ENCODE assay signal across 11 cellular contexts in genomic region chr17:65530985-65531507, GRCh38. TPM values are rescaled to one million over a fixed set of nuclear protein-coding genes. Genes with fewer than 3 reads are reported as not detected.
DNase-seq lines count a peak whose midpoint lies in the region; ATAC-seq and TF ChIP-seq lines count a peak whose summit lies in the region.
"Had no signal": no experiment of that assay in that cellular context is flagged by ENCODE, and none has a peak within 500 bp of the region (broad histone marks: within the 10 kb centered on the region; RNA-seq: fewer than 3 reads in every experiment).

No MANE protein-coding gene starts in this region.

- H4K8ac ChIP-seq in mesenchymal stem cell (ENCODE audit: low read length), result no peak overlapping the region

- H3K23ac ChIP-seq in mesenchymal stem cell (ENCODE audit: low read length in 2 of 2), result no peak overlapping the region

- H4K91ac ChIP-seq in mesenchymal stem cell (ENCODE audit: low read length), result no peak overlapping the region

- peak overlapping the region; percentile 85 for H3K27ac Mint-ChIP-seq in endodermal cell
- H3K27ac Mint-ChIP-seq in stimulated activated naive CD8-positive, alpha-beta T cell treated with anti-CD3 and anti-CD28 coated beads, Interleukin-15, amount 100 ng/mL, for 72 hours, result peak overlapping the region in 1 of 2 donors; percentile 73
- H3K27ac Mint-ChIP-seq: T-helper 1 cell treated with Interleukin-12 subunit alpha and Interleukin-12 subunit beta and Interleukin-4 antibody, amounts not matched to agents 30 μg/mL and 1 μg/mL, for 36 hours had no signal

- no peak overlapping the region for H3K4me2 ChIP-seq in mesenchymal stem cell (ENCODE audit: low read length, poor library complexity, severe bottlenecking)

- no peak for TF ChIP-seq EP300 in upper lobe of left lung (IDR thresholded peaks at IDR 0.05)

- WGBS in endodermal cell (ENCODE audit: insufficient coverage in 1 of 2, insufficient read length in 1 of 2), 2 experiments, result 36 to 62% methylated on average over 3 to 6 of the region's 6 CpGs
- 6% methylated on average over 4 of the region's 6 CpGs for WGBS in mesenchymal stem cell
- WGBS in upper lobe of left lung, 2 donors, result 47 to 65% methylated on average over 6 of the region's 6 CpGs

- H3K4me1 ChIP-seq in endodermal cell (ENCODE audit: control insufficient read depth, insufficient read depth, low read length), result peaks cover 27% of the 10 kb centered on the region
- H3K4me1 ChIP-seq in mesenchymal stem cell (ENCODE audit: control insufficient read depth, insufficient read depth, low read depth, low read length), result peaks cover 13% of the 10 kb centered on the region
- H3K4me1 ChIP-seq in upper lobe of left lung, result peaks cover 27 to 44% (median 37%) of the 10 kb centered on the region in 4 donors

- H2AFZ ChIP-seq in mesenchymal stem cell (ENCODE audit: low read depth, low read length), result no peak overlapping the region

- H2BK120ac ChIP-seq in mesenchymal stem cell (ENCODE audit: low read depth, low read length), result no peak overlapping the region

- no peak overlapping the region for H3K4me3 ChIP-seq in endodermal cell (ENCODE audit: low read length)
- H3K4me3 ChIP-seq in mesenchymal stem cell (ENCODE audit: insufficient read depth in 1 of 2, low read depth in 1 of 2, low read length in 2 of 2), result peak overlapping the region in 1 of 2 experiments; percentile 32
- H3K4me3 ChIP-seq in upper lobe of left lung, result no peak overlapping the region

- TF ChIP-seq POLR2A in upper lobe of left lung (IDR thresholded peaks at IDR 0.05), result no peak

- peak overlapping the region in 1 of 2 experiments; percentile 49 for H2BK12ac ChIP-seq in mesenchymal stem cell (ENCODE audit: low read length in 2 of 2)

- H3K79me1 ChIP-seq in mesenchymal stem cell (replicated peaks; ENCODE audit: low read length, poor library complexity, severe bottlenecking), result peaks cover 4% of the 10 kb centered on the region

- H3K27me3 Mint-ChIP-seq in endodermal cell (ENCODE audit: insufficient read depth), result no peaks in the 10 kb centered on the region
- no peaks in the 10 kb centered on the region for H3K27me3 Mint-ChIP-seq in stimulated activated naive CD8-positive, alpha-beta T cell treated with anti-CD3 and anti-CD28 coated beads, Interleukin-15, amount 100 ng/mL, for 72 hours

- no peak overlapping the region for H2BK5ac ChIP-seq in mesenchymal stem cell (ENCODE audit: low read depth, low read length, poor library complexity, severe bottlenecking)

- peaks cover 41% of the 10 kb centered on the region for H3K4me1 Mint-ChIP-seq in endodermal cell
- H3K4me1 Mint-ChIP-seq in stimulated activated naive CD8-positive, alpha-beta T cell treated with anti-CD3 and anti-CD28 coated beads, Interleukin-15, amount 100 ng/mL, for 72 hours, result peaks cover 17% of the 10 kb centered on the region

- H3K9me3 ChIP-seq in endodermal cell (ENCODE audit: control insufficient read depth, low read length), result no peaks in the 10 kb centered on the region
- no peaks in the 10 kb centered on the region for H3K9me3 ChIP-seq in mesenchymal stem cell (ENCODE audit: control insufficient read depth, low read length)
- no peaks in the 10 kb centered on the region for H3K9me3 ChIP-seq in upper lobe of left lung

- peak overlapping the region; percentile 43 for H3K4me3 Mint-ChIP-seq in endodermal cell
- no peak overlapping the region for H3K4me3 Mint-ChIP-seq in stimulated activated naive CD8-positive, alpha-beta T cell treated with anti-CD3 and anti-CD28 coated beads, Interleukin-15, amount 100 ng/mL, for 72 hours
- H3K4me3 Mint-ChIP-seq: T-helper 1 cell treated with Interleukin-12 subunit alpha and Interleukin-12 subunit beta and Interleukin-4 antibody, amounts not matched to agents 30 μg/mL and 1 μg/mL, for 36 hours had no signal

- no peak overlapping the region for H3K14ac ChIP-seq in mesenchymal stem cell (ENCODE audit: low read length in 2 of 2)

- H3K27ac ChIP-seq in endodermal cell (ENCODE audit: low read depth, low read length) (peak overlapping the region; percentile 95), mesenchymal stem cell (ENCODE audit: low read length, poor library complexity, severe bottlenecking) (no peak overlapping the region), upper lobe of left lung (peak overlapping the region; percentile 67 to 82 (median 76))

- H3K18ac ChIP-seq in mesenchymal stem cell (ENCODE audit: low read depth in 1 of 2, low read length in 2 of 2), result peak overlapping the region in 1 of 2 experiments; percentile 28

- no peak overlapping the region for H3K4ac ChIP-seq in mesenchymal stem cell (ENCODE audit: low read depth in 1 of 2, low read length in 2 of 2)

- no peak overlapping the region for H2AK5ac ChIP-seq in mesenchymal stem cell (ENCODE audit: low read length, severe bottlenecking)

- ATAC-seq in upper lobe of left lung (ENCODE audit: low FRiP score in 2 of 2), result peak; percentile 16 to 75
- no peak for ATAC-seq in stimulated activated naive CD8-positive, alpha-beta T cell treated with anti-CD3 and anti-CD28 coated beads, Interleukin-15, amount 100 ng/mL, for 72 hours

- H3K9ac ChIP-seq in endodermal cell (ENCODE audit: extremely low read depth, low read length, poor library complexity, severe bottlenecking), result no peak overlapping the region
- peak overlapping the region; percentile 64 for H3K9ac ChIP-seq in mesenchymal stem cell (ENCODE audit: low read length)

- no peaks in the 10 kb centered on the region for H3K27me3 ChIP-seq in endodermal cell (ENCODE audit: control insufficient read depth, insufficient read depth, low read length, poor library complexity, severe bottlenecking)
- no peaks in the 10 kb centered on the region for H3K27me3 ChIP-seq in mesenchymal stem cell (ENCODE audit: control insufficient read depth in 1 of 2, insufficient read depth in 1 of 2, low read length in 2 of 2)
- no peaks in the 10 kb centered on the region for H3K27me3 ChIP-seq in upper lobe of left lung

- peak overlapping the region; percentile 49 for H2BK15ac ChIP-seq in mesenchymal stem cell (ENCODE audit: low read depth, poor library complexity, severe bottlenecking)

- peaks cover 74% of the 10 kb centered on the region for H3K36me3 Mint-ChIP-seq in endodermal cell (ENCODE audit: low read depth)

- H3K36me3 ChIP-seq in endodermal cell (ENCODE audit: control insufficient read depth, insufficient read depth, low read length) (peaks cover 84% of the 10 kb centered on the region), mesenchymal stem cell (ENCODE audit: control insufficient read depth in 1 of 2, insufficient read depth in 2 of 2, low read depth in 1 of 2, low read length in 2 of 2) (peaks cover 53 to 55% of the 10 kb centered on the region in 2 experiments), upper lobe of left lung (peaks cover 5 to 73% (median 41%) of the 10 kb centered on the region in 4 donors)

- TF ChIP-seq CTCF in endodermal cell (conservative IDR thresholded peaks at IDR 0.05), result no peak
- no peak for TF ChIP-seq CTCF in upper lobe of left lung (IDR thresholded peaks at IDR 0.05)

- no peaks in the 10 kb centered on the region for H3K9me3 Mint-ChIP-seq in endodermal cell
- H3K9me3 Mint-ChIP-seq in stimulated activated naive CD8-positive, alpha-beta T cell treated with anti-CD3 and anti-CD28 coated beads, Interleukin-15, amount 100 ng/mL, for 72 hours, result no peaks in the 10 kb centered on the region
- H3K9me3 Mint-ChIP-seq: T-helper 1 cell treated with Interleukin-12 subunit alpha and Interleukin-12 subunit beta and Interleukin-4 antibody, amounts not matched to agents 30 μg/mL and 1 μg/mL, for 36 hours had no signal

- DNase-seq in NCI-H146 (lab: John Stamatoyannopoulos, UW) (peak; percentile 58), NCI-H146 treated with DMSO at 0.1 percent for 48 hours (lab: John Stamatoyannopoulos, UW; ENCODE audit: unreplicated experiment) (no peak), endodermal cell (peak; percentile 45), mesenchymal stem cell (no peak), upper lobe of left lung (no peak), NCI-H226 (no peak), cerebellar nuclear complex (lab: John Stamatoyannopoulos, UW) (no peak)
- DNase-seq in stimulated activated naive CD8-positive, alpha-beta T cell treated with anti-CD3 and anti-CD28 coated beads, Interleukin-15, amount 100 ng/mL, for 72 hours, result no peak
- DNase-seq: activated gamma-delta T cell; stimulated activated CD4-positive, alpha-beta T cell treated with anti-CD3 and anti-CD28 coated beads, Interleukin-1b, Interleukin-23, amount 100 ng/mL, for 48 hours had no signal

RNA-seq across cellular contexts. Expression of gene AXIN2, which starts 30.4 kb away (rescaled TPM):
- total RNA-seq in endodermal cell, result 10 to 100 TPM; 40.1 to 53.2 TPM
- polyA plus RNA-seq in endodermal cell (2013, experiment 1 of 2), result 74.8 TPM
- 73.2 TPM for polyA plus RNA-seq in endodermal cell (2013, experiment 2 of 2)
- polyA plus RNA-seq in mesenchymal stem cell (2013, experiment 1 of 2), result 0.17 TPM
- 0.22 TPM for polyA plus RNA-seq in mesenchymal stem cell (2013, experiment 2 of 2)
- 100 to 1,000 TPM in 1 of 6 donors, 10 to 100 TPM in 5; 48.0 to 135 (median 68.9) TPM for total RNA-seq in upper lobe of left lung

Comparison
In these comparisons a context has a peak if more than half of its experiments do, and no peak if none do; other contexts are left out.
1. DNase-seq: peak in NCI-H146 (single experiment) and endodermal cell (single experiment); none in NCI-H146 treated with DMSO at 0.1 percent for 48 hours (single experiment), mesenchymal stem cell (single experiment), upper lobe of left lung (0 of 2), NCI-H226 (single experiment), cerebellar nuclear complex (0 of 2) and stimulated activated naive CD8-positive, alpha-beta T cell treated with anti-CD3 and anti-CD28 coated beads, Interleukin-15, amount 100 ng/mL, for 72 hours (0 of 2).